In genomic region chr19:17448190-17448967, GRCh38 we compare ENCODE assay signal across 8 cellular contexts. TPM values are rescaled to one million over a fixed set of nuclear protein-coding genes. Genes with fewer than 3 reads are reported as not detected.
DNase-seq lines count a peak whose midpoint lies in the region; ATAC-seq, FAIRE-seq and TF ChIP-seq lines count a peak whose summit lies in the region.

Gene TMEM221, minus strand, starts transcription at chr19:17448668. Its CDS starts 206 bp downstream, at chr19:17448462.

- no peaks in the 10 kb centered on the region for H3K4me1 ChIP-seq in pancreas

- H3K27ac ChIP-seq in pancreas: no peak within 1 kb of the TSS

- no peaks in the 10 kb centered on the region for H3K27me3 ChIP-seq in pancreas

- intact Hi-C loops in pancreas (cut with DNase I): no loop called here

- peak; percentile 73 to 93 (median 87) for ATAC-seq in pancreas
- no peak for ATAC-seq in HG02678 (IDR thresholded peaks at IDR 0.05; ENCODE audit: unreplicated experiment)

- TF ChIP-seq CTCF in NB4 (IDR thresholded peaks at IDR 0.05; ENCODE audit: low read depth, low read length) (peak; percentile 45), fibroblast of mammary gland (conservative IDR thresholded peaks at IDR 0.05; ENCODE audit: control insufficient read depth, insufficient read depth, low read depth, low read length) (peak; percentile 35), pancreas (IDR thresholded peaks at IDR 0.05) (peak; percentile 25 to 37 (median 28))

- no peak for TF ChIP-seq POLR2A in NB4 (IDR thresholded peaks at IDR 0.05; ENCODE audit: extremely low read depth, insufficient read length)

- H3K9me3 ChIP-seq in pancreas: no peaks in the 10 kb centered on the region

- WGBS in pancreas, 2 donors: 1 to 3% methylated on average over 40 to 77 of the region's 77 CpGs

- H3K36me3 ChIP-seq in pancreas: no peaks in the 10 kb centered on the region

- peak within 1 kb of the TSS; percentile 16 for H3K4me3 ChIP-seq in NB4 (ENCODE audit: low read depth, low read length)
- peak within 1 kb of the TSS; percentile 4 for H3K4me3 ChIP-seq in fibroblast of mammary gland (ENCODE audit: control insufficient read depth, low read depth, low read length)
- H3K4me3 ChIP-seq in pancreas: peak within 1 kb of the TSS; percentile 16 to 53 (median 36)

- FAIRE-seq in pancreas (lab: Jason Lieb, UNC): no peak

- DNase-seq in ELF-1 (ENCODE audit: low read depth, low spot score) (peak; percentile 38), NB4 (ENCODE audit: low read depth) (peak; percentile 57), activated T-cell treated with anti-CD3 and anti-CD28 coated beads for 48 hours (ENCODE audit: low read depth) (peak; percentile 56), fibroblast of mammary gland (ENCODE audit: low read depth) (no peak), pancreas (peak; percentile 35 to 84 (median 60)), NCI-H1694 (lab: John Stamatoyannopoulos, UW) (no peak), NCI-H526 (lab: John Stamatoyannopoulos, UW) (no peak)

RNA-seq across cellular contexts. Expression of gene TMEM221, which starts in this region (rescaled TPM):
- under 1 TPM; 0.13 to 1.00 (median 0.46) TPM for total RNA-seq in pancreas
- polyA plus RNA-seq in pancreas: under 1 TPM; 0.16 to 0.42 TPM

Comparison
In these comparisons a context has a peak if more than half of its experiments do, and no peak if none do; other contexts are left out.
1. Peak in DNase-seq, ATAC-seq and H3K4me3 ChIP-seq in pancreas; RNA of the gene not detected or under 1 TPM.
2. DNase-seq: peak in ELF-1 (single experiment), NB4 (single experiment) and activated T-cell treated with anti-CD3 and anti-CD28 coated beads for 48 hours (single experiment); none in fibroblast of mammary gland (single experiment), NCI-H1694 (single experiment) and NCI-H526 (0 of 2).
3. Peak in every context shown above with its lines, with median percentiles within 50 percentile points of each other: H3K4me3 ChIP-seq and CTCF ChIP-seq.